In genomic region chr10:95277201-95277570, GRCh38 we compare ENCODE assay signal across 2 cellular contexts.
TF ChIP-seq lines count a peak whose summit lies in the region.

No MANE protein-coding gene starts in this region.

TF ChIP-seq in HEK293, 187 proteins besides CTCF, POLR2A, EP300 and RAD21 (continued from another document):
- TF ChIP-seq ZBTB49 (tag by site-specific recombination; IDR thresholded peaks at IDR 0.05; ENCODE audit: low read depth) (no peak), ZBTB10 (tag by site-specific recombination; IDR thresholded peaks at IDR 0.05) (no peak), SETDB1 (IDR thresholded peaks at IDR 0.05; ENCODE audit: insufficient read length, low read length) (no peak), OSR2 (tag by site-specific recombination; IDR thresholded peaks at IDR 0.05) (0 out of 2 replicates have a peak, but pooled peaks have one; percentile 44)
TF ChIP-seq in HEK293: peak in this region for 2.

TF ChIP-seq in WTC11, 78 proteins besides CTCF, POLR2A, EP300 and RAD21 (continued from another document):
- TF ChIP-seq HMGXB4 (CRISPR knock-in tag; IDR thresholded peaks at IDR 0.05), result no peak
- TF ChIP-seq ZNF425 (CRISPR knock-in tag; conservative IDR thresholded peaks at IDR 0.05), result no peak
- TF ChIP-seq ETV6 (CRISPR knock-in tag; IDR thresholded peaks at IDR 0.05), result no peak
- TF ChIP-seq GABPB1 (CRISPR knock-in tag; IDR thresholded peaks at IDR 0.05), result no peak
- no peak for TF ChIP-seq HMGA2 (CRISPR knock-in tag; IDR thresholded peaks at IDR 0.05)
- TF ChIP-seq AFF4 (CRISPR knock-in tag; IDR thresholded peaks at IDR 0.05; ENCODE audit: borderline replicate concordance), result no peak
- TF ChIP-seq ZNF423 (CRISPR knock-in tag; IDR thresholded peaks at IDR 0.05), result no peak
- no peak for TF ChIP-seq NR3C1 (CRISPR knock-in tag; conservative IDR thresholded peaks at IDR 0.05; ENCODE audit: low read depth)
- TF ChIP-seq AR (CRISPR knock-in tag; IDR thresholded peaks at IDR 0.05), result no peak
- no peak for TF ChIP-seq CREB1 (CRISPR knock-in tag; IDR thresholded peaks at IDR 0.05)
